In genomic region chr1:89762801-89763648, GRCh38 we compare ENCODE assay signal across 8 cellular contexts. TPM values are rescaled to one million over a fixed set of nuclear protein-coding genes. Genes with fewer than 3 reads are reported as not detected.
DNase-seq lines count a peak whose midpoint lies in the region; ATAC-seq, FAIRE-seq and TF ChIP-seq lines count a peak whose summit lies in the region.

No MANE protein-coding gene starts in this region.

- ATAC-seq in GM21381 (IDR thresholded peaks at IDR 0.05; ENCODE audit: unreplicated experiment) (peak; percentile 99), PC-3 (peak; percentile 98)
- peak; percentile 98 to 100 for ATAC-seq in naive thymus-derived CD8-positive, alpha-beta T cell
- peak; percentile 98 for ATAC-seq in stimulated activated memory B cell treated with anti-CD40 and anti-IgM and Interleukin-4, amounts not matched to agents 10 μg/mL and 1 μg/mL and 100 μg/mL, for 72 hours

- no TSS peak for BruUV-seq in PC-3 (replicated peaks; lab: Mats Ljungman, UMichigan)

- FAIRE-seq in D721Med (lab: Jason Lieb, UNC): no peak
- no peak for FAIRE-seq in HTR-8/SVneo (lab: Jason Lieb, UNC)

- H3K27ac Mint-ChIP-seq in activated T-helper 1 cell treated with anti-CD3 and anti-CD28 coated beads, Interleukin-12 subunit alpha, Interleukin-12 subunit beta, Interleukin-2, Interleukin-4 antibody, amounts not matched to agents 30 ng/mL and 10 ng/mL and 1 ng/mL, durations not matched to agents 14 hours and 24 hours and 36 hours: peak overlapping the region; percentile 93
- peak overlapping the region; percentile 80 to 97 (median 92) for H3K27ac Mint-ChIP-seq in naive thymus-derived CD8-positive, alpha-beta T cell
- H3K27ac Mint-ChIP-seq in stimulated activated memory B cell treated with anti-CD40 and anti-IgM and Interleukin-4, amounts not matched to agents 10 μg/mL and 1 μg/mL and 100 μg/mL, for 72 hours: peak overlapping the region; percentile 60

- TF ChIP-seq CTCF in D721Med (IDR thresholded peaks at IDR 0.05; ENCODE audit: insufficient read depth, missing control alignments) (peak; percentile 97), PC-3 (conservative IDR thresholded peaks at IDR 0.05; ENCODE audit: low read depth, low read length) (peak; percentile 98), fibroblast of mammary gland (conservative IDR thresholded peaks at IDR 0.05; ENCODE audit: control insufficient read depth, insufficient read depth, low read depth, low read length) (peak; percentile 86)

- H3K4me3 ChIP-seq in PC-3 (ENCODE audit: low read length) (peak overlapping the region; percentile 67), fibroblast of mammary gland (ENCODE audit: control insufficient read depth, low read depth, low read length) (peak overlapping the region; percentile 58)

- DNase-seq in D721Med (ENCODE audit: insufficient read length, low spot score): peak; percentile 58
- peak; percentile 71 for DNase-seq in HTR-8/SVneo (ENCODE audit: insufficient read length, low spot score)
- peak; percentile 89 for DNase-seq in PC-3
- peak; percentile 78 for DNase-seq in activated T-helper 1 cell treated with anti-CD3 and anti-CD28 coated beads, Interleukin-12 subunit alpha, Interleukin-12 subunit beta, Interleukin-2, Interleukin-4 antibody, amounts not matched to agents 30 ng/mL and 10 ng/mL and 1 ng/mL, durations not matched to agents 14 hours and 24 hours and 36 hours (ENCODE audit: low spot score)
- peak; percentile 79 for DNase-seq in fibroblast of mammary gland (ENCODE audit: low read depth)
- peak; percentile 74 to 93 (median 86) for DNase-seq in naive thymus-derived CD8-positive, alpha-beta T cell

- H3K4me3 Mint-ChIP-seq in activated T-helper 1 cell treated with anti-CD3 and anti-CD28 coated beads, Interleukin-12 subunit alpha, Interleukin-12 subunit beta, Interleukin-2, Interleukin-4 antibody, amounts not matched to agents 30 ng/mL and 10 ng/mL and 1 ng/mL, durations not matched to agents 14 hours and 24 hours and 36 hours: peak overlapping the region; percentile 92
- peak overlapping the region; percentile 78 to 99 (median 92) for H3K4me3 Mint-ChIP-seq in naive thymus-derived CD8-positive, alpha-beta T cell
- H3K4me3 Mint-ChIP-seq in stimulated activated memory B cell treated with anti-CD40 and anti-IgM and Interleukin-4, amounts not matched to agents 10 μg/mL and 1 μg/mL and 100 μg/mL, for 72 hours: peak overlapping the region; percentile 91

- CTCF ChIA-PET in PC-3 (lab: Charles Lee): interaction anchor here (0.5 to 1.5 kb wide), 12 partner anchors 23 to 516 kb away, joined by 3 to 12 read pairs (median 4); partner anchors contain the start of gene LRRC8C

- peak overlapping the region; percentile 89 for H2AFZ ChIP-seq in PC-3 (ENCODE audit: low read length)

- H3K36me3 Mint-ChIP-seq in activated T-helper 1 cell treated with anti-CD3 and anti-CD28 coated beads, Interleukin-12 subunit alpha, Interleukin-12 subunit beta, Interleukin-2, Interleukin-4 antibody, amounts not matched to agents 30 ng/mL and 10 ng/mL and 1 ng/mL, durations not matched to agents 14 hours and 24 hours and 36 hours (ENCODE audit: low read depth): peaks cover 17% of the 10 kb centered on the region
- H3K36me3 Mint-ChIP-seq in naive thymus-derived CD8-positive, alpha-beta T cell: peaks cover 0 to 1% (median 0%) of the 10 kb centered on the region in 3 donors
- H3K36me3 Mint-ChIP-seq in stimulated activated memory B cell treated with anti-CD40 and anti-IgM and Interleukin-4, amounts not matched to agents 10 μg/mL and 1 μg/mL and 100 μg/mL, for 72 hours: no peaks in the 10 kb centered on the region

- no peaks in the 10 kb centered on the region for H3K36me3 ChIP-seq in PC-3 (ENCODE audit: low read depth, low read length)

- POLR2A ChIA-PET in PC-3 (lab: Charles Lee; ENCODE audit: unreplicated experiment): interaction anchor here (0.9 kb wide), 1 partner anchor 127 kb away, joined by 4 read pairs; no protein-coding TSS in a partner anchor
- POLR2A ChIA-PET in naive thymus-derived CD8-positive, alpha-beta T cell (lab: Charles Lee): interaction anchor here (0.7 to 6.6 kb wide), 29 partner anchors 10 to 279 kb away, joined by 3 to 125 read pairs (median 5); partner anchors contain the start of gene LRRC8C

- no peaks in the 10 kb centered on the region for H3K9me3 Mint-ChIP-seq in activated T-helper 1 cell treated with anti-CD3 and anti-CD28 coated beads, Interleukin-12 subunit alpha, Interleukin-12 subunit beta, Interleukin-2, Interleukin-4 antibody, amounts not matched to agents 30 ng/mL and 10 ng/mL and 1 ng/mL, durations not matched to agents 14 hours and 24 hours and 36 hours
- H3K9me3 Mint-ChIP-seq in naive thymus-derived CD8-positive, alpha-beta T cell: no peaks in the 10 kb centered on the region
- no peaks in the 10 kb centered on the region for H3K9me3 Mint-ChIP-seq in stimulated activated memory B cell treated with anti-CD40 and anti-IgM and Interleukin-4, amounts not matched to agents 10 μg/mL and 1 μg/mL and 100 μg/mL, for 72 hours

- peaks cover 10% of the 10 kb centered on the region; the same call in 1 of the 2 replicates for H3K4me1 ChIP-seq in PC-3 (ENCODE audit: insufficient read depth, low read length)

- H3K27me3 ChIP-seq in PC-3 (ENCODE audit: low read length): no peaks in the 10 kb centered on the region

- H3K4me2 ChIP-seq in PC-3 (ENCODE audit: low read length): peak overlapping the region; percentile 89

- H3K9ac ChIP-seq in PC-3 (ENCODE audit: low read length): no peak overlapping the region

- no peaks in the 10 kb centered on the region for H4K20me1 ChIP-seq in PC-3 (ENCODE audit: low read length)

- H3K27ac ChIP-seq in PC-3 (ENCODE audit: low read length): no peak overlapping the region

- intact Hi-C loops in PC-3 (cut with micrococcal nuclease): loop anchor here (1.0 to 10.0 kb wide), 5 partner anchors 41 to 280 kb away; partner anchors contain the start of gene LRRC8C
- intact Hi-C loops in activated T-helper 1 cell treated with anti-CD3 and anti-CD28 coated beads, Interleukin-12 subunit alpha, Interleukin-12 subunit beta, Interleukin-2, Interleukin-4 antibody, amounts not matched to agents 30 ng/mL and 10 ng/mL and 1 ng/mL, durations not matched to agents 14 hours and 24 hours and 36 hours (cut with micrococcal nuclease): loop anchor here (1.0 to 2.0 kb wide), 10 partner anchors 18 to 280 kb away; partner anchors contain the start of gene LRRC8B

- no peaks in the 10 kb centered on the region for H3K9me2 ChIP-seq in PC-3 (replicated peaks; ENCODE audit: low read length)

- no peaks in the 10 kb centered on the region for H3K9me3 ChIP-seq in PC-3 (ENCODE audit: low read length)

- H3K79me2 ChIP-seq in PC-3 (ENCODE audit: low read length): no peaks in the 10 kb centered on the region

- H3F3A ChIP-seq in PC-3 (ENCODE audit: low read length, unreplicated experiment): no peaks in the 10 kb centered on the region

- peaks cover 62% of the 10 kb centered on the region for H3K4me1 Mint-ChIP-seq in activated T-helper 1 cell treated with anti-CD3 and anti-CD28 coated beads, Interleukin-12 subunit alpha, Interleukin-12 subunit beta, Interleukin-2, Interleukin-4 antibody, amounts not matched to agents 30 ng/mL and 10 ng/mL and 1 ng/mL, durations not matched to agents 14 hours and 24 hours and 36 hours (ENCODE audit: low read depth)
- peaks cover 24 to 54% (median 50%) of the 10 kb centered on the region in 4 donors for H3K4me1 Mint-ChIP-seq in naive thymus-derived CD8-positive, alpha-beta T cell
- peaks cover 26% of the 10 kb centered on the region for H3K4me1 Mint-ChIP-seq in stimulated activated memory B cell treated with anti-CD40 and anti-IgM and Interleukin-4, amounts not matched to agents 10 μg/mL and 1 μg/mL and 100 μg/mL, for 72 hours

- H3K27me3 Mint-ChIP-seq in activated T-helper 1 cell treated with anti-CD3 and anti-CD28 coated beads, Interleukin-12 subunit alpha, Interleukin-12 subunit beta, Interleukin-2, Interleukin-4 antibody, amounts not matched to agents 30 ng/mL and 10 ng/mL and 1 ng/mL, durations not matched to agents 14 hours and 24 hours and 36 hours (ENCODE audit: insufficient read depth): no peaks in the 10 kb centered on the region
- H3K27me3 Mint-ChIP-seq in naive thymus-derived CD8-positive, alpha-beta T cell: no peaks in the 10 kb centered on the region
- H3K27me3 Mint-ChIP-seq in stimulated activated memory B cell treated with anti-CD40 and anti-IgM and Interleukin-4, amounts not matched to agents 10 μg/mL and 1 μg/mL and 100 μg/mL, for 72 hours: no peaks in the 10 kb centered on the region

RNA-seq across cellular contexts. Expression of gene LRRC8D, which starts 57.8 kb away (rescaled TPM):
- 19.6 and 21.8 TPM in 2 replicates for total RNA-seq in PC-3 (2014; rRNA removed)
- 43.3 and 45.0 TPM in 2 replicates for total RNA-seq in activated T-helper 1 cell treated with anti-CD3 and anti-CD28 coated beads, Interleukin-12 subunit alpha, Interleukin-12 subunit beta, Interleukin-2, Interleukin-4 antibody, amounts not matched to agents 30 ng/mL and 10 ng/mL and 1 ng/mL, durations not matched to agents 14 hours and 24 hours and 36 hours
- 10 to 100 TPM; 37.1 to 38.7 TPM for total RNA-seq in naive thymus-derived CD8-positive, alpha-beta T cell
- polyA plus RNA-seq in naive thymus-derived CD8-positive, alpha-beta T cell: 10 to 100 TPM; 42.3 to 60.0 (median 46.0) TPM
